ENCODE assay signal across 1 cellular context in the genomic region with DNA sequence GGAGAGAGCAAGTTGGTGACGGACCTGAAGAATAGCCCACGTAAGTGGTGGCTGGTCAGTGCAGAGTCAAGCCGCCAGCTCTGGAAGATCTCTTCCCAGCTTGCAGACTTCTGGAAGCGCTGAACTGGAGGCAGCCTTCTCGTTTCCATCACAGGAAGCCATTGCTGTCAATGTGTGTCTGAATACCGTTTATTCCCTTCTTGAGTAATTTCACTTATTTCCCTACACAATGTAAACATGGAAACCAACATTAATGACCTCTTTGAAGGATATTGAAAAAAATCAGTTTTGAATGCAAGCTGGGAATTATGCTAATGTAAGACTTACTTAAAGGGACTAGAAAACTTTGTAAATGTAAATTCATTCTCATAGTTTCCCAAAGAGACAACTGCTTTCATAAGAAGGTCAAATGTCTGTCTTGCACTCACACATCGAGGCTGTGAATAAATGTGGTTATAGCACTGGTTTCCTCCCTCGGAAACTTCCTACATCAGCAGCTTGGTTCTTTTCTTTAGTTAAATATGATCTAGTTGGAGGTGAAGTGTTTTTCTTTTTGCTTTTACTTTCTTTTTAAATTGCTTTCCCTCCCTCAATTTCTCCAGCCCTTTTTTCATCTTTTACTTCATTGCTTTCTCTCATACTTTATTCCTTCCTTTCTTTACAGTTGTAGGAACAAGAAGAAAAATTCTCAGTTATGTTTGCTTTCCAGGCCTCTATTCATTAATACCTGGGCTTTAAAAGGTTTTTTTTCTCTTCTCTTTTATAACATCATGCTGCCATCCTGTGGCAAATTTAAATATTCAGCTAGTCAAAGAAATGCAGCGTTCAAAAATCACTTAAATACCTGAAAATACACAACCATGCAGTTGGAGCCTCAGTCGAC.
TF ChIP-seq lines count a peak whose summit lies in the region.

No MANE protein-coding gene starts in this region.

TF ChIP-seq in Ishikawa, 13 proteins besides CTCF, POLR2A, EP300 and RAD21 (continued from another document):
- TF ChIP-seq CREB1 (IDR thresholded peaks at IDR 0.05; ENCODE audit: low read depth) (no peak), NFIC (IDR thresholded peaks at IDR 0.05) (no peak)
- TF ChIP-seq, protein P1, sequence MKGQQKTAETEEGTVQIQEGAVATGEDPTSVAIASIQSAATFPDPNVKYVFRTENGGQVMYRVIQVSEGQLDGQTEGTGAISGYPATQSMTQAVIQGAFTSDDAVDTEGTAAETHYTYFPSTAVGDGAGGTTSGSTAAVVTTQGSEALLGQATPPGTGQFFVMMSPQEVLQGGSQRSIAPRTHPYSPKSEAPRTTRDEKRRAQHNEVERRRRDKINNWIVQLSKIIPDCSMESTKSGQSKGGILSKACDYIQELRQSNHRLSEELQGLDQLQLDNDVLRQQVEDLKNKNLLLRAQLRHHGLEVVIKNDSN (IDR thresholded peaks at IDR 0.05) = no peak
TF ChIP-seq in Ishikawa: peak in this region for 0.
